8 cellular contexts compared by ENCODE assay signal in the genomic region with DNA sequence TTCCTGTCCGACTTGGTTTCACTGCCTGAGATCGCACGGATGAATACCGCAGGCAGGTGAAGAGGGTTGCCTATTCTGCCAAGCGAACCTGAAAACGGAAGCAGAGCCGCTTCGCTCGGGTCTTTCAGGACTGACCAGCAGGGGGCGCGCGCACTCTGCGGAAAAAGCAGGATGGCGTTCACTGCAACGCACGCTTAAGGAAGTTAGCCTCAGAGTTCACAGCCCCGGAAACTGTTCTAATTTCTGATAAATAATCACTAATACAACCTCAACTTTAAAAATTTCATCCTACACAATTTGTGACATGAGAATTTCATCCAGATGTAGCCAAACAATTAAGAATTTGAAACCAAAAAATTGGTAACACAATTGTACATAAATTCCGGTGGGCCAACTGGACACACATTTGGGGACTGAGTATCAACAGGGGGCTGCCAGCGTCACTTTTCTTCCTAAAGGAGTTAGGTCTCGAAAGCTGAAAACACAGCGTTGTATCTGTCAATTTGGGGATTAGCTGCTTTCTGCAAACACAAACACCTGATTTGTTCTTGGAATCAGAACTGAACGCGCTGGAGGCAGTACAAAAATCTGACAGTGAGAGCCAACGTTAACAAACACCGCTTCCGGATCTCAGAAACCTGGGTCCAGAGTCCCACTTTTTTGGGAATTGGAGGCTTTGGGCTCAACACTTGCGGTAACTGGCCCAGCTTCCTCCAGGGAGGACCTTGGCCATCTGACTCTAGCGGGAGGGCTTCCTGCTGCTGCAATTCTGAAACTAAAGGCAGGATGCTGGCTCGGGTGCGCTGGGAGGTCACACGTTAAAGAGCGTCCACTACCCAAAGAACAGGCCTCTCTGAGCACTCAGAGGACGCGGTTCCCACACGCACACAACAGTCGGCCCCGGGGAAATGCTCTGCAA. TPM values are rescaled to one million over a fixed set of nuclear protein-coding genes. Genes with fewer than 3 reads are reported as not detected.
DNase-seq lines count a peak whose midpoint lies in the region; ATAC-seq and TF ChIP-seq lines count a peak whose summit lies in the region.

No MANE protein-coding gene starts in this region.

- no peaks in the 10 kb centered on the region for H3K36me3 Mint-ChIP-seq in T-cell
- H3K36me3 Mint-ChIP-seq in activated naive CD8-positive, alpha-beta T cell treated with anti-CD3 and anti-CD28 coated beads, Interleukin-2, amount 50 U/mL, for 24 hours (ENCODE audit: low read depth) = no peaks in the 10 kb centered on the region

- H3K4me3 ChIP-seq in vagina = peak overlapping the region; percentile 14 to 16

- POLR2A ChIA-PET in T-cell (lab: Charles Lee) = no interaction called here

- TF ChIP-seq CTCF in vagina (IDR thresholded peaks at IDR 0.05) = peak; percentile 96

- CTCF ChIA-PET in T-cell (lab: Charles Lee) = interaction anchor here (0.5 to 2.1 kb wide), 14 partner anchors 12 to 467 kb away, joined by 3 to 22 read pairs (median 4); a partner anchor contains a TSS

- H3K9me3 ChIP-seq in vagina = no peaks in the 10 kb centered on the region

- peak overlapping the region; percentile 25 to 64 (median 63) for H3K4me3 Mint-ChIP-seq in T-cell
- peak overlapping the region; percentile 28 for H3K4me3 Mint-ChIP-seq in activated naive CD8-positive, alpha-beta T cell treated with anti-CD3 and anti-CD28 coated beads, Interleukin-2, amount 50 U/mL, for 24 hours

- no peaks in the 10 kb centered on the region for H3K9me3 Mint-ChIP-seq in T-cell
- H3K9me3 Mint-ChIP-seq in activated naive CD8-positive, alpha-beta T cell treated with anti-CD3 and anti-CD28 coated beads, Interleukin-2, amount 50 U/mL, for 24 hours = no peaks in the 10 kb centered on the region

- TF ChIP-seq POLR2A in vagina (IDR thresholded peaks at IDR 0.05) = no peak

- H3K27me3 Mint-ChIP-seq in T-cell = peaks cover 14 to 22% of the 10 kb centered on the region in 2 donors
- peaks cover 7% of the 10 kb centered on the region for H3K27me3 Mint-ChIP-seq in activated naive CD8-positive, alpha-beta T cell treated with anti-CD3 and anti-CD28 coated beads, Interleukin-2, amount 50 U/mL, for 24 hours

- peak; percentile 71 for DNase-seq in EH (ENCODE audit: low read depth)
- DNase-seq in H4 (ENCODE audit: low spot score) = peak; percentile 50
- peak; percentile 77 for DNase-seq in NAMALWA (ENCODE audit: low spot score)
- peak; percentile 62 to 94 (median 86) for DNase-seq in T-cell
- DNase-seq in activated naive CD8-positive, alpha-beta T cell treated with anti-CD3 and anti-CD28 coated beads, Interleukin-2, amount 50 U/mL, for 24 hours = peak; percentile 93
- DNase-seq in left cardiac atrium = peak; percentile 84
- peak; percentile 58 for DNase-seq in renal cortical epithelial cell (ENCODE audit: low read depth)
- DNase-seq in vagina (ENCODE audit: extremely low spot score in 2 of 2) = peak in 1 of 2 donors; percentile 88

- H3K27ac ChIP-seq in vagina = peak overlapping the region; percentile 100

- H3K4me1 ChIP-seq in vagina = peaks cover 97% of the 10 kb centered on the region

- H3K36me3 ChIP-seq in vagina = peaks cover 0 to 8% of the 10 kb centered on the region in 2 donors

- ATAC-seq in T-cell (replicated peaks in 1 of 4) (peak; percentile 83 to 96 (median 92)), left cardiac atrium (peak; percentile 78 to 85)
- peak; percentile 46 for ATAC-seq in activated naive CD8-positive, alpha-beta T cell treated with anti-CD3 and anti-CD28 coated beads, Interleukin-2, amount 50 U/mL, for 24 hours

- no peaks in the 10 kb centered on the region for H3K27me3 ChIP-seq in vagina

- intact Hi-C loops in left cardiac atrium (cut with DNase I) = loop anchor here (2.0 to 5.0 kb wide), 3 partner anchors 144 to 250 kb away; no protein-coding TSS in a partner anchor
- intact Hi-C loops in vagina (cut with DNase I) = loop anchor here (5.0 to 10.0 kb wide), 3 partner anchors 142 to 265 kb away; no protein-coding TSS in a partner anchor

- peaks cover 14 to 18% (median 18%) of the 10 kb centered on the region in 3 donors for H3K4me1 Mint-ChIP-seq in T-cell
- H3K4me1 Mint-ChIP-seq in activated naive CD8-positive, alpha-beta T cell treated with anti-CD3 and anti-CD28 coated beads, Interleukin-2, amount 50 U/mL, for 24 hours = peaks cover 15% of the 10 kb centered on the region

- peak overlapping the region; percentile 65 to 72 for H3K27ac Mint-ChIP-seq in T-cell
- peak overlapping the region; percentile 79 for H3K27ac Mint-ChIP-seq in activated naive CD8-positive, alpha-beta T cell treated with anti-CD3 and anti-CD28 coated beads, Interleukin-2, amount 50 U/mL, for 24 hours

RNA-seq across cellular contexts. Expression of gene PXDC1, which starts 8.8 kb away (rescaled TPM):
- 13.7 and 21.3 TPM in 2 replicates for total RNA-seq in H4 (2014; rRNA removed; shearing (Covaris generic))
- total RNA-seq in T-cell (1 to 10 TPM in 1 of 5 donors, under 1 TPM in 4; 0.30 to 1.2 (median 0.41) TPM), left cardiac atrium (10 to 100 TPM; 32.8 to 57.3 TPM), renal cortical epithelial cell (29.0 and 62.0 TPM in 2 replicates), vagina (75.9 TPM)
